ENCODE assay signal across 1 cellular context in genomic region chr12:104288635-104289258, GRCh38.
TF ChIP-seq lines count a peak whose summit lies in the region.

No MANE protein-coding gene starts in this region.

TF ChIP-seq in SK-N-SH, 30 proteins besides CTCF, POLR2A, EP300 and RAD21 (continued from another document):
- TF ChIP-seq SIN3A (IDR thresholded peaks at IDR 0.05; ENCODE audit: borderline replicate concordance, low read depth, low read length): peak; percentile 94; the same call in 1 of the 2 replicates
- no peak for TF ChIP-seq FOXM1 (IDR thresholded peaks at IDR 0.05; ENCODE audit: low read depth)
- peak; percentile 96 for TF ChIP-seq MXI1 (IDR thresholded peaks at IDR 0.05; ENCODE audit: low read depth, low read length)
- 0 out of 2 replicates have a peak, but pooled peaks have one; percentile 14 for TF ChIP-seq GABPA (IDR thresholded peaks at IDR 0.05; ENCODE audit: low read depth)
- 0 out of 2 replicates have a peak, but pooled peaks have one; percentile 12 for TF ChIP-seq NRF1 (IDR thresholded peaks at IDR 0.05; ENCODE audit: low read depth, low read length)
TF ChIP-seq in SK-N-SH: peak in this region for 12.
